In the genomic region with DNA sequence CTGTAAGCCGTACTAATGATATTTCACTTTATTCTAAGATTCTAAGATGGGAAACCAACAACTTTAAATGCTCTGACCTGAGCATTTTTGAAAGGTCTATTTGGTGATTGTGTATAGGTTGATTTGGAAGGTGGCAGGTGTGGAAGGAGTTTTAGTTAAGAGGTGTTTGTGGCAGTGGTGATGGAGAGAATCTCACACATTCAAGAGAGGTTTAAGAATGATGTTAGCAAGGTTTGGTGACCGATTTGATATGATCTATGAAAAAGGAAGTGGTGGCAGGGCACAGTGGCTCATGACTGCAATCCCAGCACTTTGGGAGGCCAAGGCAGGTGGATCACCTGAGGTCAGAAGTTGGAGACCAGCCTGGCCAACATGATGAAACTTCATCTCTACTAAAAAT, we compare ENCODE assay signal across 33 cellular contexts.
DNase-seq lines count a peak whose midpoint lies in the region; ATAC-seq and TF ChIP-seq lines count a peak whose summit lies in the region.
"Had no signal": no experiment of that assay in that cellular context is flagged by ENCODE, and none has a peak within 500 bp of the region (broad histone marks: within the 10 kb centered on the region; RNA-seq: fewer than 3 reads in every experiment).

No MANE protein-coding gene starts in this region.

- H3K9me3 Mint-ChIP-seq in activated T-cell treated with anti-CD3 and anti-CD28 coated beads, Interleukin-2, amount 50 U/mL, for 24 hours = no peaks in the 10 kb centered on the region
- no peaks in the 10 kb centered on the region for H3K9me3 Mint-ChIP-seq in activated naive CD8-positive, alpha-beta T cell (ENCODE audit: low read depth)
- H3K9me3 Mint-ChIP-seq in natural killer cell treated with Interleukin-12 subunit alpha and Interleukin-12 subunit beta and Interleukin-15 and Interleukin-18, amount 100 ng/mL, for 72 hours = peaks cover 7% of the 10 kb centered on the region

- no peak for TF ChIP-seq CTCF in DND-41 (IDR thresholded peaks at IDR 0.05; ENCODE audit: borderline replicate concordance, extremely low read depth, low read length, poor library complexity, severe bottlenecking)

- no peaks in the 10 kb centered on the region for H3K36me3 Mint-ChIP-seq in activated T-cell treated with anti-CD3 and anti-CD28 coated beads, Interleukin-2, amount 50 U/mL, for 24 hours (ENCODE audit: low read depth)
- no peaks in the 10 kb centered on the region for H3K36me3 Mint-ChIP-seq in activated naive CD8-positive, alpha-beta T cell
- no peaks in the 10 kb centered on the region for H3K36me3 Mint-ChIP-seq in natural killer cell treated with Interleukin-12 subunit alpha and Interleukin-12 subunit beta and Interleukin-15 and Interleukin-18, amount 100 ng/mL, for 72 hours

- ATAC-seq in DND-41 (ENCODE audit: insufficient read depth, low read depth) = no peak
- peak; percentile 17 to 47 for ATAC-seq in natural killer cell treated with Interleukin-12 subunit alpha and Interleukin-12 subunit beta and Interleukin-15 and Interleukin-18, amount 100 ng/mL, for 72 hours
- ATAC-seq in GM18505 (IDR thresholded peaks at IDR 0.05; ENCODE audit: unreplicated experiment) = no peak
- no peak for ATAC-seq in GM19328 (IDR thresholded peaks at IDR 0.05; ENCODE audit: unreplicated experiment)
- ATAC-seq: foreskin keratinocyte, HepG2, right cardiac atrium had no signal

- no peaks in the 10 kb centered on the region for H3K27me3 ChIP-seq in DND-41 (ENCODE audit: insufficient read depth, low read length, poor library complexity)
- H3K27me3 ChIP-seq: brain microvascular endothelial cell, dorsolateral prefrontal cortex, esophagus squamous epithelium, foreskin keratinocyte, left lung had no signal

- no peak overlapping the region for H3K4me3 ChIP-seq in DND-41 (ENCODE audit: low read depth in 1 of 2, low read length in 2 of 2)
- H3K4me3 ChIP-seq: dorsolateral prefrontal cortex, esophagus squamous epithelium, left lung, PC-9, SK-N-MC, smooth muscle cell, thoracic aorta had no signal

- H3K36me3 ChIP-seq in DND-41 (ENCODE audit: insufficient read depth, low read length) = no peaks in the 10 kb centered on the region
- H3K36me3 ChIP-seq: brain microvascular endothelial cell, esophagus squamous epithelium, left lung, thoracic aorta had no signal

- no peaks in the 10 kb centered on the region for H3K27me3 Mint-ChIP-seq in activated T-cell treated with anti-CD3 and anti-CD28 coated beads, Interleukin-2, amount 50 U/mL, for 24 hours
- H3K27me3 Mint-ChIP-seq in activated naive CD8-positive, alpha-beta T cell = no peaks in the 10 kb centered on the region
- H3K27me3 Mint-ChIP-seq in natural killer cell treated with Interleukin-12 subunit alpha and Interleukin-12 subunit beta and Interleukin-15 and Interleukin-18, amount 100 ng/mL, for 72 hours = no peaks in the 10 kb centered on the region

- H3K9me3 ChIP-seq in DND-41 (ENCODE audit: insufficient read depth, low read length, severe bottlenecking) = no peaks in the 10 kb centered on the region
- H3K9me3 ChIP-seq: esophagus squamous epithelium, left lung, thoracic aorta had no signal

- H2AFZ ChIP-seq in DND-41 (ENCODE audit: low read depth, low read length) = peak overlapping the region; percentile 60; the same call in 1 of the 2 replicates
- H2AFZ ChIP-seq: PC-9 had no signal

- 0 out of 2 replicates have a peak overlapping the region, but pooled peaks have one; percentile 3 for H3K9ac ChIP-seq in DND-41 (ENCODE audit: low read depth, low read length)

- H3K4me3 Mint-ChIP-seq in activated T-cell treated with anti-CD3 and anti-CD28 coated beads, Interleukin-2, amount 50 U/mL, for 24 hours = no peak overlapping the region
- H3K4me3 Mint-ChIP-seq in activated naive CD8-positive, alpha-beta T cell = peak overlapping the region; percentile 2
- H3K4me3 Mint-ChIP-seq in natural killer cell treated with Interleukin-12 subunit alpha and Interleukin-12 subunit beta and Interleukin-15 and Interleukin-18, amount 100 ng/mL, for 72 hours = peak overlapping the region; percentile 68

- peaks cover 47% of the 10 kb centered on the region for H3K4me1 ChIP-seq in DND-41 (ENCODE audit: insufficient read depth, low read length)
- H3K4me1 ChIP-seq: esophagus squamous epithelium, foreskin keratinocyte, left lung had no signal

- H4K20me1 ChIP-seq in DND-41 (ENCODE audit: insufficient read depth, low read length) = no peaks in the 10 kb centered on the region

- peak overlapping the region; percentile 72 for H3K27ac ChIP-seq in DND-41 (ENCODE audit: low read length)
- H3K27ac ChIP-seq: brain microvascular endothelial cell, dorsolateral prefrontal cortex, esophagus squamous epithelium, foreskin keratinocyte, left lung, PC-9, SK-N-MC, thoracic aorta had no signal

- peak overlapping the region; percentile 42; the same call in 1 of the 2 replicates for H3K4me2 ChIP-seq in DND-41 (ENCODE audit: insufficient read depth, low read length)
- H3K4me2 ChIP-seq: PC-9, smooth muscle cell had no signal

- TF ChIP-seq POLR2A in GM18505 (IDR thresholded peaks at IDR 0.05; ENCODE audit: borderline replicate concordance, extremely low read depth, insufficient read depth, insufficient read length) = no peak

- no peaks in the 10 kb centered on the region for H3K79me2 ChIP-seq in DND-41 (ENCODE audit: insufficient read depth, low read length)

- peak overlapping the region; percentile 80 for H3K27ac Mint-ChIP-seq in activated T-cell treated with anti-CD3 and anti-CD28 coated beads, Interleukin-2, amount 50 U/mL, for 24 hours
- no peak overlapping the region for H3K27ac Mint-ChIP-seq in activated naive CD8-positive, alpha-beta T cell
- peak overlapping the region; percentile 72 to 79 for H3K27ac Mint-ChIP-seq in natural killer cell treated with Interleukin-12 subunit alpha and Interleukin-12 subunit beta and Interleukin-15 and Interleukin-18, amount 100 ng/mL, for 72 hours

- no peak for DNase-seq in activated T-cell treated with anti-CD3 and anti-CD28 coated beads, Interleukin-2, amount 50 U/mL, for 24 hours
- DNase-seq in activated T-cell treated with anti-CD3 and anti-CD28 coated beads, Interleukin-2, amount 50 U/mL, for 1 hour = no peak
- DNase-seq in DND-41 (no peak), SW 1271 (lab: John Stamatoyannopoulos, UW) (no peak)
- no peak for DNase-seq in natural killer cell treated with Interleukin-12 subunit alpha and Interleukin-12 subunit beta and Interleukin-15 and Interleukin-18, amount 100 ng/mL, for 72 hours (ENCODE audit: low spot score)
- DNase-seq: activated CD4-positive, alpha-beta T cell treated with anti-CD3 and anti-CD28 coated beads for 1 hour; activated effector memory CD4-positive, alpha-beta T cell treated with Interleukin-2 at 50 U/mL for 16 hours; AML-193; amygdala; brain microvascular endothelial cell; DMS153; dorsolateral prefrontal cortex; esophagus squamous epithelium; foreskin keratinocyte; head of caudate nucleus; islet precursor cell; Karpas-422; left lung; mesenchymal stem cell; NCI-H1417 treated with DMSO at 0.1 percent for 48 hours; NCI-H2029 treated with DMSO at 0.1 percent for 48 hours; NCI-H2227 treated with DMSO at 0.1 percent for 48 hours; NCI-H526 treated with DMSO at 0.1 percent for 48 hours; PC-9; right cardiac atrium; stimulated activated naive CD4-positive, alpha-beta T cell treated with Interleukin-2 at 50 U/mL for 16 hours had no signal

- peaks cover 64% of the 10 kb centered on the region for H3K4me1 Mint-ChIP-seq in activated T-cell treated with anti-CD3 and anti-CD28 coated beads, Interleukin-2, amount 50 U/mL, for 24 hours (ENCODE audit: low read depth)
- H3K4me1 Mint-ChIP-seq in activated naive CD8-positive, alpha-beta T cell (ENCODE audit: low read depth) = peaks cover 59% of the 10 kb centered on the region
- H3K4me1 Mint-ChIP-seq in natural killer cell treated with Interleukin-12 subunit alpha and Interleukin-12 subunit beta and Interleukin-15 and Interleukin-18, amount 100 ng/mL, for 72 hours (ENCODE audit: low read depth in 2 of 2) = peaks cover 40 to 48% of the 10 kb centered on the region in 2 donors

Comparison
In these comparisons a context has a peak if more than half of its experiments do, and no peak if none do; other contexts are left out.
1. ATAC-seq: peak in natural killer cell treated with Interleukin-12 subunit alpha and Interleukin-12 subunit beta and Interleukin-15 and Interleukin-18, amount 100 ng/mL, for 72 hours (2 of 2); none in DND-41 (single experiment), GM18505 (single experiment) and GM19328 (single experiment).